ENCODE assay signal across 33 cellular contexts in the genomic region with DNA sequence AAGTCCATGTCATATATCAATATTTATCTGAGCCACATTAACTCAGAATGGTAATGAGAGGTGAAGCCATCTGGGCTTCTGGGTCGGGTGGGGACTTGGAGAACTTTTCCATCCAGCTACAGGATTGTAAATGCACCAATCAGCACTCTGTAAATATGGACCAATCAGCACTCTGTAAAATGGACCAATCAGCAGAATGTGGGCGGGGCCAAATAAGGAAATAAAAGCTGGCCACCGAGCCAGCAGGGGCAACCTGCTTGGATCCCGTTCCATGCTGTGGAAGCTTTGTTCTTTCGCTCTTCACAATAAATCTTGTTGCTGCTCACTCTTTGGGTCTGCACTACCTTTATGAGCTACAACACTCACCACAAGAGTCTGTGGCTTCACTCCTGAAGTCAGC.
"Had no signal": no experiment of that assay in that cellular context is flagged by ENCODE, and none has a peak within 500 bp of the region (broad histone marks: within the 10 kb centered on the region; RNA-seq: fewer than 3 reads in every experiment).

No MANE protein-coding gene starts in this region.

- DNase-seq: activated CD4-positive, alpha-beta memory T cell treated with anti-CD3 and anti-CD28 coated beads, Interleukin-2, amount 10 ng/mL, durations not matched to agents 7 days and 5 days; activated CD4-positive, alpha-beta T cell treated with anti-CD3 and anti-CD28 coated beads for 1 hour; activated CD4-positive, alpha-beta T cell treated with anti-CD3 and anti-CD28 coated beads for 36 hours; activated CD4-positive, alpha-beta T cell treated with anti-CD3 and anti-CD28 coated beads for 48 hours; activated CD4-positive, alpha-beta T cell treated with anti-CD3 and anti-CD28 coated beads, Interleukin-2, amount 10 ng/mL, durations not matched to agents 7 days and 5 days; activated CD4-positive, alpha-beta T cell treated with anti-CD3 and anti-CD28 coated beads, Interleukin-2, amount 50 U/mL, for 48 hours; activated CD4-positive, CD25-positive, alpha-beta regulatory T cell; activated CD8-positive, alpha-beta memory T cell treated with anti-CD3 and anti-CD28 coated beads for 24 hours; activated CD8-positive, alpha-beta memory T cell treated with anti-CD3 and anti-CD28 coated beads, Interleukin-2, amount 10 ng/mL, durations not matched to agents 7 days and 5 days; activated CD8-positive, alpha-beta memory T cell treated with anti-CD3 and anti-CD28 coated beads, Interleukin-2, amount 50 U/mL, for 48 hours; activated CD8-positive, alpha-beta T cell treated with anti-CD3 and anti-CD28 coated beads, Interleukin-2, amount 10 ng/mL, durations not matched to agents 7 days and 5 days; activated effector memory CD4-positive, alpha-beta T cell treated with Interleukin-2 at 50 U/mL for 16 hours; activated gamma-delta T cell; activated naive CD4-positive, alpha-beta T cell treated with anti-CD3 and anti-CD28 coated beads, Interleukin-2, amount 10 ng/mL, durations not matched to agents 7 days and 5 days; activated naive CD4-positive, alpha-beta T cell treated with Interleukin-2 at 50 U/mL for 16 hours; activated naive CD8-positive, alpha-beta T cell treated with anti-CD3 and anti-CD28 coated beads, Interleukin-2, amount 10 ng/mL, durations not matched to agents 7 days and 5 days; activated naive CD8-positive, alpha-beta T cell treated with anti-CD3 and anti-CD28 coated beads, Interleukin-2, amount 50 U/mL, for 24 hours; activated T-cell treated with anti-CD3 and anti-CD28 coated beads, Interleukin-2, amount 50 U/mL, for 24 hours; activated T-cell treated with anti-CD3 and anti-CD28 coated beads, Interleukin-2, amount 50 U/mL, for 48 hours; amygdala; anterior cingulate cortex; central memory CD4-positive, alpha-beta T cell; T-helper 9 cell had no signal

- H3K27me3 ChIP-seq: ascending aorta, cardiac muscle cell had no signal

- H3K27me3 Mint-ChIP-seq: activated CD4-positive, alpha-beta memory T cell treated with anti-CD3 and anti-CD28 coated beads, Interleukin-2, amount 10 ng/mL, durations not matched to agents 7 days and 5 days; activated CD4-positive, alpha-beta T cell treated with anti-CD3 and anti-CD28 coated beads for 36 hours; activated CD4-positive, alpha-beta T cell treated with anti-CD3 and anti-CD28 coated beads, Interleukin-2, amount 10 ng/mL, durations not matched to agents 7 days and 5 days; activated CD8-positive, alpha-beta memory T cell treated with anti-CD3 and anti-CD28 coated beads, Interleukin-2, amount 10 ng/mL, durations not matched to agents 7 days and 5 days; activated naive CD4-positive, alpha-beta T cell treated with anti-CD3 and anti-CD28 coated beads, Interleukin-2, amount 10 ng/mL, durations not matched to agents 7 days and 5 days; activated naive CD8-positive, alpha-beta T cell; activated naive CD8-positive, alpha-beta T cell treated with anti-CD3 and anti-CD28 coated beads, Interleukin-2, amount 10 ng/mL, durations not matched to agents 7 days and 5 days; activated naive CD8-positive, alpha-beta T cell treated with anti-CD3 and anti-CD28 coated beads, Interleukin-2, amount 50 U/mL, for 24 hours; activated T-cell treated with anti-CD3 and anti-CD28 coated beads, Interleukin-2, amount 50 U/mL, for 24 hours had no signal

- H3K36me3 Mint-ChIP-seq: activated CD8-positive, alpha-beta memory T cell treated with anti-CD3 and anti-CD28 coated beads, Interleukin-2, amount 10 ng/mL, durations not matched to agents 7 days and 5 days; activated naive CD4-positive, alpha-beta T cell treated with anti-CD3 and anti-CD28 coated beads, Interleukin-2, amount 10 ng/mL, durations not matched to agents 7 days and 5 days; activated naive CD4-positive, alpha-beta T cell treated with anti-CD3 and anti-CD28 coated beads, Interleukin-2, amount 50 U/mL, for 24 hours; activated naive CD8-positive, alpha-beta T cell; activated naive CD8-positive, alpha-beta T cell treated with anti-CD3 and anti-CD28 coated beads, Interleukin-2, amount 10 ng/mL, durations not matched to agents 7 days and 5 days; brain had no signal

- ATAC-seq: activated CD4-positive, alpha-beta T cell treated with anti-CD3 and anti-CD28 coated beads for 36 hours; activated CD4-positive, CD25-positive, alpha-beta regulatory T cell treated with anti-CD3 and anti-CD28 coated beads, Interleukin-2, amount 50 U/mL, for 24 hours; activated CD8-positive, alpha-beta memory T cell treated with anti-CD3 and anti-CD28 coated beads, Interleukin-2, amount 10 ng/mL, durations not matched to agents 7 days and 5 days; activated CD8-positive, alpha-beta T cell treated with anti-CD3 and anti-CD28 coated beads, Interleukin-2, amount 10 ng/mL, durations not matched to agents 7 days and 5 days; activated naive CD8-positive, alpha-beta T cell treated with anti-CD3 and anti-CD28 coated beads, Interleukin-2, amount 50 U/mL, for 24 hours had no signal

- H3K27ac Mint-ChIP-seq: activated CD4-positive, alpha-beta memory T cell treated with anti-CD3 and anti-CD28 coated beads, Interleukin-2, amount 10 ng/mL, durations not matched to agents 7 days and 5 days; activated CD4-positive, alpha-beta T cell treated with anti-CD3 and anti-CD28 coated beads for 36 hours; activated CD4-positive, alpha-beta T cell treated with anti-CD3 and anti-CD28 coated beads, Interleukin-2, amount 10 ng/mL, durations not matched to agents 7 days and 5 days; activated CD8-positive, alpha-beta memory T cell treated with anti-CD3 and anti-CD28 coated beads, Interleukin-2, amount 10 ng/mL, durations not matched to agents 7 days and 5 days; activated CD8-positive, alpha-beta T cell treated with anti-CD3 and anti-CD28 coated beads, Interleukin-2, amount 10 ng/mL, durations not matched to agents 7 days and 5 days; activated naive CD4-positive, alpha-beta T cell treated with anti-CD3 and anti-CD28 coated beads, Interleukin-2, amount 10 ng/mL, durations not matched to agents 7 days and 5 days; activated naive CD4-positive, alpha-beta T cell treated with anti-CD3 and anti-CD28 coated beads, Interleukin-2, amount 50 U/mL, for 24 hours; activated naive CD8-positive, alpha-beta T cell; activated naive CD8-positive, alpha-beta T cell treated with anti-CD3 and anti-CD28 coated beads, Interleukin-2, amount 10 ng/mL, durations not matched to agents 7 days and 5 days; activated naive CD8-positive, alpha-beta T cell treated with anti-CD3 and anti-CD28 coated beads, Interleukin-2, amount 50 U/mL, for 24 hours; activated T-cell treated with anti-CD3 and anti-CD28 coated beads, Interleukin-2, amount 50 U/mL, for 24 hours; activated T-helper 2 cell treated with anti-CD3 and anti-CD28 coated beads, Interferon-gamma antibody, Interleukin-2, Interleukin-4, amounts not matched to agents 10 μg/mL and 5 μg/mL and 100 μg/mL, durations not matched to agents 14 hours and 24 hours and 36 hours; brain; T-helper 1 cell treated with Interleukin-12 subunit alpha and Interleukin-12 subunit beta and Interleukin-4 antibody, amounts not matched to agents 30 μg/mL and 1 μg/mL, for 36 hours; T-helper 2 cell treated with Interferon-gamma antibody and Interleukin-4, amounts not matched to agents 5 μg/mL and 100 μg/mL, for 36 hours had no signal

- H3K27ac ChIP-seq: ascending aorta, cardiac muscle cell, VCaP had no signal

- H3K4me1 Mint-ChIP-seq: activated CD4-positive, alpha-beta memory T cell treated with anti-CD3 and anti-CD28 coated beads, Interleukin-2, amount 10 ng/mL, durations not matched to agents 7 days and 5 days; activated CD4-positive, alpha-beta T cell treated with anti-CD3 and anti-CD28 coated beads for 36 hours; activated CD4-positive, alpha-beta T cell treated with anti-CD3 and anti-CD28 coated beads, Interleukin-2, amount 10 ng/mL, durations not matched to agents 7 days and 5 days; activated CD8-positive, alpha-beta memory T cell treated with anti-CD3 and anti-CD28 coated beads, Interleukin-2, amount 10 ng/mL, durations not matched to agents 7 days and 5 days; activated naive CD4-positive, alpha-beta T cell treated with anti-CD3 and anti-CD28 coated beads, Interleukin-2, amount 10 ng/mL, durations not matched to agents 7 days and 5 days; activated naive CD4-positive, alpha-beta T cell treated with anti-CD3 and anti-CD28 coated beads, Interleukin-2, amount 50 U/mL, for 24 hours; activated naive CD8-positive, alpha-beta T cell treated with anti-CD3 and anti-CD28 coated beads, Interleukin-2, amount 10 ng/mL, durations not matched to agents 7 days and 5 days; activated naive CD8-positive, alpha-beta T cell treated with anti-CD3 and anti-CD28 coated beads, Interleukin-2, amount 50 U/mL, for 24 hours had no signal

- H3K4me3 ChIP-seq: ascending aorta, cardiac muscle cell had no signal

- H3K4me3 Mint-ChIP-seq: activated CD4-positive, alpha-beta memory T cell treated with anti-CD3 and anti-CD28 coated beads, Interleukin-2, amount 10 ng/mL, durations not matched to agents 7 days and 5 days; activated CD4-positive, alpha-beta T cell treated with anti-CD3 and anti-CD28 coated beads for 36 hours; activated CD4-positive, alpha-beta T cell treated with anti-CD3 and anti-CD28 coated beads, Interleukin-2, amount 10 ng/mL, durations not matched to agents 7 days and 5 days; activated CD8-positive, alpha-beta memory T cell treated with anti-CD3 and anti-CD28 coated beads, Interleukin-2, amount 10 ng/mL, durations not matched to agents 7 days and 5 days; activated CD8-positive, alpha-beta T cell treated with anti-CD3 and anti-CD28 coated beads, Interleukin-2, amount 10 ng/mL, durations not matched to agents 7 days and 5 days; activated naive CD4-positive, alpha-beta T cell treated with anti-CD3 and anti-CD28 coated beads, Interleukin-2, amount 10 ng/mL, durations not matched to agents 7 days and 5 days; activated naive CD4-positive, alpha-beta T cell treated with anti-CD3 and anti-CD28 coated beads, Interleukin-2, amount 50 U/mL, for 24 hours; activated naive CD8-positive, alpha-beta T cell; activated naive CD8-positive, alpha-beta T cell treated with anti-CD3 and anti-CD28 coated beads, Interleukin-2, amount 10 ng/mL, durations not matched to agents 7 days and 5 days; activated naive CD8-positive, alpha-beta T cell treated with anti-CD3 and anti-CD28 coated beads, Interleukin-2, amount 50 U/mL, for 24 hours; activated T-cell treated with anti-CD3 and anti-CD28 coated beads, Interleukin-2, amount 50 U/mL, for 24 hours; brain; T-helper 1 cell treated with Interleukin-12 subunit alpha and Interleukin-12 subunit beta and Interleukin-4 antibody, amounts not matched to agents 30 μg/mL and 1 μg/mL, for 36 hours; T-helper 2 cell treated with Interferon-gamma antibody and Interleukin-4, amounts not matched to agents 5 μg/mL and 100 μg/mL, for 36 hours had no signal

- H3K9me3 Mint-ChIP-seq: activated CD4-positive, alpha-beta T cell treated with anti-CD3 and anti-CD28 coated beads, Interleukin-2, amount 10 ng/mL, durations not matched to agents 7 days and 5 days; activated naive CD8-positive, alpha-beta T cell treated with anti-CD3 and anti-CD28 coated beads, Interleukin-2, amount 10 ng/mL, durations not matched to agents 7 days and 5 days; activated naive CD8-positive, alpha-beta T cell treated with anti-CD3 and anti-CD28 coated beads, Interleukin-2, amount 50 U/mL, for 24 hours; activated T-helper 2 cell treated with anti-CD3 and anti-CD28 coated beads, Interferon-gamma antibody, Interleukin-2, Interleukin-4, amounts not matched to agents 10 μg/mL and 5 μg/mL and 100 μg/mL, durations not matched to agents 14 hours and 24 hours and 36 hours; brain; T-helper 1 cell treated with Interleukin-12 subunit alpha and Interleukin-12 subunit beta and Interleukin-4 antibody, amounts not matched to agents 30 μg/mL and 1 μg/mL, for 36 hours had no signal

- H3K9me3 ChIP-seq: ascending aorta had no signal

- H3K36me3 ChIP-seq: ascending aorta, cardiac muscle cell had no signal
